In the genomic region with DNA sequence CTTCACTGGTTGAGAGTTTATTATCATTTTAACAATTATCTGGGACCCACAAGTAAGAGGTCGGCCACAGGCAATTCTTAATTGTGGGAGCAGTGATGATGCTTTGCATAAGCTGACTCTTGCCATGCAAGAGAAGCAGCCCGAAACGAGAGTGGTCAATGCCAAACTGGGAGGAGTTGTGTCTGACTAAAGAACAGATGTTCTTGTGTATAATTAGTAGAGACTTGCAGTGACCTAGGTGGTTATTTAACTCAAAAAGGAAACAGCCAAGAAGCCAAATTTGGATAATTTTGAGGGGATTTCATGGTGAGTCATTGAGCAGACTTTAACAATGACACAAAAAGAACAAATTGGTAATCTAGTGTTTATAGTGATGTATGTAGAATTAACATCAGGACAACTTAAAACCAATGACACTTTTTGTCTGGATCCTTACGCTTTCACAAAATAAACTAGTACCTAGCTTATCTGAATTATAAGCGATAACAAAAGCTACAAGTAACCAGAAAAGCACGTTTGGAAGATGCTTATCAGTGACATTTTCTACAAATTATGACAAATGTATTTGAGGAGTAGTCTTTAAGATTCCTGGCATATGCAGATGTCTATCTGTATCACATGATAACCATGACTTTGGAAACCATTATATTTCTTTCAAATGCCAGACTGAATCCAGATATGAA, we compare ENCODE assay signal across 13 cellular contexts.
A peak's percentile ranks its signal among the peaks of the same experiment; 100 is the strongest.
DNase-seq lines count a peak whose midpoint lies in the region; ATAC-seq and TF ChIP-seq lines count a peak whose summit lies in the region.
"Had no signal": no experiment of that assay in that cellular context is flagged by ENCODE, and none has a peak within 500 bp of the region (broad histone marks: within the 10 kb centered on the region; RNA-seq: fewer than 3 reads in every experiment).

No MANE protein-coding gene starts in this region.

- no peak overlapping the region for H3K27ac Mint-ChIP-seq in Calu3 (ENCODE audit: unreplicated experiment)

- DNase-seq in islet precursor cell (peak; percentile 64), iPS-NIHi7 (ENCODE audit: extremely low spot score) (no peak), NOMO-1 (lab: John Stamatoyannopoulos, UW; ENCODE audit: unreplicated experiment in 2 of 2) (no peak), Calu3 (no peak), COLO668 (lab: John Stamatoyannopoulos, UW; ENCODE audit: unreplicated experiment) (no peak)
- DNase-seq: DND-41, NCI-H1105, sigmoid colon, WERI-Rb-1 had no signal

- no TSS peak for BruUV-seq in Calu3 (replicated peaks; lab: Mats Ljungman, UMichigan)

- peaks cover 11% of the 10 kb centered on the region for H3K4me1 Mint-ChIP-seq in Calu3 (ENCODE audit: low read depth, unreplicated experiment)

- intact Hi-C loops in Calu3 (cut with micrococcal nuclease; ENCODE audit: unreplicated experiment): no loop called here

- CTCF ChIA-PET in Calu3 (lab: Charles Lee): interaction anchor here (0.6 kb wide), 1 partner anchor 19 kb away, joined by 5 read pairs; no protein-coding TSS in a partner anchor

- ATAC-seq in GM18870 (IDR thresholded peaks at IDR 0.05; ENCODE audit: unreplicated experiment): peak; percentile 94
- ATAC-seq in GM21737 (IDR thresholded peaks at IDR 0.05; ENCODE audit: unreplicated experiment): peak; percentile 84
- peak; percentile 86 for ATAC-seq in HG03280 (IDR thresholded peaks at IDR 0.05; ENCODE audit: unreplicated experiment)
- ATAC-seq: Panc1 had no signal

- H3K4me3 Mint-ChIP-seq in Calu3 (ENCODE audit: low read depth, unreplicated experiment): no peak overlapping the region

- no peak for TF ChIP-seq CTCF in Calu3 (IDR thresholded peaks at IDR 0.05; ENCODE audit: unreplicated experiment)

- H3K36me3 Mint-ChIP-seq in Calu3 (ENCODE audit: insufficient read depth, unreplicated experiment): no peaks in the 10 kb centered on the region

- H3K27me3 Mint-ChIP-seq in Calu3 (ENCODE audit: unreplicated experiment): no peaks in the 10 kb centered on the region

- no peaks in the 10 kb centered on the region for H3K9me3 Mint-ChIP-seq in Calu3 (ENCODE audit: low read depth, unreplicated experiment)
